ENCODE assay signal across 1 cellular context in genomic region chr17:21300601-21301571, GRCh38.
TF ChIP-seq lines count a peak whose summit lies in the region.

No MANE protein-coding gene starts in this region.

TF ChIP-seq in K562, 482 proteins besides CTCF, POLR2A, EP300 and RAD21:
- TF ChIP-seq ZFP36 (IDR thresholded peaks at IDR 0.05; ENCODE audit: low read depth, low read length, partially characterized antibody) (peak; percentile 92), SUPT5H (IDR thresholded peaks at IDR 0.05) (no peak), XRCC4 (IDR thresholded peaks at IDR 0.05; ENCODE audit: extremely low read depth, insufficient read depth, insufficient read length) (no peak), ZNF444 (CRISPR knock-in tag; IDR thresholded peaks at IDR 0.05) (no peak), ZNF224 (CRISPR knock-in tag; IDR thresholded peaks at IDR 0.05) (no peak), U2AF2 (optimal IDR thresholded peaks at IDR 0.05; ENCODE audit: low read depth, low read length) (no peak), REST (CRISPR knock-in tag; IDR thresholded peaks at IDR 0.05; ENCODE audit: low read depth) (no peak), ZNF436 (CRISPR knock-in tag; IDR thresholded peaks at IDR 0.05) (peak; percentile 45; the same call in 1 of the 2 replicates), NRF1 (conservative IDR thresholded peaks at IDR 0.05 in 1 of 2, IDR thresholded peaks at IDR 0.05 in 1 of 2) (no peak), E4F1 (CRISPR knock-in tag; IDR thresholded peaks at IDR 0.05; ENCODE audit: borderline replicate concordance) (no peak), USF2 (CRISPR knock-in tag; IDR thresholded peaks at IDR 0.05) (no peak), HNRNPL (IDR thresholded peaks at IDR 0.05; ENCODE audit: low read depth, low read length) (no peak), GMEB1 (CRISPR knock-in tag; IDR thresholded peaks at IDR 0.05) (no peak), TRIM28 (IDR thresholded peaks at IDR 0.05) (no peak), ZNF280B (CRISPR knock-in tag; IDR thresholded peaks at IDR 0.05) (no peak), ZNF778 (CRISPR knock-in tag; IDR thresholded peaks at IDR 0.05) (no peak)
